Comparison of ENCODE assay signal across 14 cellular contexts in the genomic region with DNA sequence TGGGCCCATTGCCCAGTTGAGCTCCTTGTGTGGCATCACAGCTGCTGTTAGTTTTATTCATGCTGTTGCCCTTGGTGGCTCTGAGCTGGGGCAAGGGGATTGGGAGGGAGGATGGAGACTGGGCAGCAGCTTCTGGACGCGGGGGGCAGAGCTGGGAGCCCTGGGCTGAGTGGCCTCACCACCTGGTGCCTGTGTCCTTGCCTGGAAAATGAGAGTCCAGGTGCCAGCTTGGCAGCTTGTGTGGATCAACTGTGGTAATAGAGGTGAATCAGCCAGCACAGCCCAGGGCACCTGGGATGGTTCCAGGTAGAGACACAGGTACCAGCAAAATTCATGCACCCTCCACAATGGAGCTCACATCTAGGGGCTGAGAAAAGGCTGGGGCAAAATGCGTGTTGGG. TPM values are rescaled to one million over a fixed set of nuclear protein-coding genes. Genes with fewer than 3 reads are reported as not detected.
A peak's percentile ranks its signal among the peaks of the same experiment; 100 is the strongest.
DNase-seq lines count a peak whose midpoint lies in the region; ATAC-seq and TF ChIP-seq lines count a peak whose summit lies in the region.
"Had no signal": no experiment of that assay in that cellular context is flagged by ENCODE, and none has a peak within 500 bp of the region (broad histone marks: within the 10 kb centered on the region; RNA-seq: fewer than 3 reads in every experiment).

No MANE protein-coding gene starts in this region.

- WGBS in stomach, 5 donors = 81 to 94% (median 87%) methylated on average over 3 of the region's 3 CpGs
- no CpG with 5 or more reads among the region's 3 CpGs for WGBS in neuronal stem cell (ENCODE audit: extremely low coverage in 2 of 2, insufficient read length in 2 of 2, insufficient replicate concordance in 1 of 2), 2 donors

- H3K27me3 ChIP-seq in stomach = peaks cover 0 to 14% (median 0%) of the 10 kb centered on the region in 3 donors
- peaks cover 0 to 14% (median 0%) of the 10 kb centered on the region in 3 experiments for H3K27me3 ChIP-seq in neuronal stem cell (ENCODE audit: control insufficient read depth in 3 of 3, insufficient read depth in 3 of 3, low read depth in 1 of 3, low read length in 3 of 3)
- H3K27me3 ChIP-seq: BE2C, SJSA1 had no signal

- H3K9ac ChIP-seq in neuronal stem cell (ENCODE audit: low read depth, low read length, poor library complexity) = no peak overlapping the region

- H3K27ac ChIP-seq in stomach (no peak overlapping the region), neuronal stem cell (replicated peaks; ENCODE audit: low read length) (no peak overlapping the region)
- H3K27ac ChIP-seq: RWPE1, SJSA1 had no signal

- no peaks in the 10 kb centered on the region for H3K36me3 ChIP-seq in stomach
- H3K36me3 ChIP-seq in neuronal stem cell (replicated peaks in 1 of 2; ENCODE audit: control insufficient read depth in 2 of 2, insufficient read depth in 2 of 2, low read length in 2 of 2) = no peaks in the 10 kb centered on the region
- H3K36me3 ChIP-seq: BE2C, SJSA1 had no signal

- intact Hi-C loops in stomach (cut with DNase I; ENCODE audit: low total_unique reads) = no loop called here

- H4K8ac ChIP-seq in neuronal stem cell (ENCODE audit: low read depth, low read length) = no peak overlapping the region

- no peak overlapping the region for H3K4me3 ChIP-seq in stomach
- no peak overlapping the region for H3K4me3 ChIP-seq in neuronal stem cell (ENCODE audit: low read length in 2 of 2)
- H3K4me3 ChIP-seq: SJSA1 had no signal

- TF ChIP-seq EP300 in stomach (IDR thresholded peaks at IDR 0.05) = no peak

- no peak for ATAC-seq in HG03159 (IDR thresholded peaks at IDR 0.05; ENCODE audit: unreplicated experiment)

- H3K9me3 ChIP-seq in stomach = no peaks in the 10 kb centered on the region
- no peaks in the 10 kb centered on the region for H3K9me3 ChIP-seq in neuronal stem cell (replicated peaks in 1 of 2; ENCODE audit: control insufficient read depth in 2 of 2, insufficient read depth in 1 of 2, low read depth in 1 of 2, low read length in 2 of 2)
- H3K9me3 ChIP-seq: BE2C, SJSA1 had no signal

- peaks cover 22 to 39% (median 35%) of the 10 kb centered on the region in 4 donors for H3K4me1 ChIP-seq in stomach
- peaks cover 11 to 13% of the 10 kb centered on the region in 2 donors for H3K4me1 ChIP-seq in neuronal stem cell (ENCODE audit: control insufficient read depth in 2 of 2, insufficient read depth in 1 of 2, low read depth in 1 of 2, low read length in 2 of 2)

- no peak overlapping the region for H3K4ac ChIP-seq in neuronal stem cell (ENCODE audit: low read length)

- peak; percentile 60 for DNase-seq in activated effector memory CD4-positive, alpha-beta T cell treated with anti-CD3 and anti-CD28 coated beads, Interleukin-2, amount 50 U/mL, for 16 hours
- no peak for DNase-seq in activated effector memory CD4-positive, alpha-beta T cell treated with Interleukin-2 at 50 U/mL for 16 hours
- DNase-seq in NCI-H524 (lab: John Stamatoyannopoulos, UW) (peak; percentile 55 to 78), cerebellum (ENCODE audit: low spot score) (peak; percentile 83), stomach (peak; percentile 25), neuronal stem cell (ENCODE audit: low spot score) (no peak)
- DNase-seq: KG1; NCI-H187 treated with DMSO at 0.1 percent for 48 hours; NK-92 treated with Interleukin-12 subunit alpha and Interleukin-12 subunit beta, amount 100 ng/mL, for 24 hours; OCI-M1 had no signal

- H2AK5ac ChIP-seq in neuronal stem cell (ENCODE audit: low read depth, low read length) = no peak overlapping the region

- no peak overlapping the region for H2BK15ac ChIP-seq in neuronal stem cell (ENCODE audit: low read length)

- no peak overlapping the region for H2BK12ac ChIP-seq in neuronal stem cell (ENCODE audit: low read length)

- no peak overlapping the region for H3K14ac ChIP-seq in neuronal stem cell (ENCODE audit: low read length)

- H3K79me1 ChIP-seq in neuronal stem cell (ENCODE audit: low read depth, low read length) = peaks cover 3% of the 10 kb centered on the region

- no peak overlapping the region for H2BK120ac ChIP-seq in neuronal stem cell (ENCODE audit: low read depth, low read length)

- no peak overlapping the region for H4K91ac ChIP-seq in neuronal stem cell (ENCODE audit: low read depth, low read length, poor library complexity)

- H3K4me2 ChIP-seq in neuronal stem cell (ENCODE audit: insufficient read depth, low read length, poor library complexity, severe bottlenecking) = no peak overlapping the region

- TF ChIP-seq POLR2A in stomach (IDR thresholded peaks at IDR 0.05) = no peak

- H2BK5ac ChIP-seq in neuronal stem cell (ENCODE audit: low read length) = no peak overlapping the region

- no peak overlapping the region for H3K18ac ChIP-seq in neuronal stem cell (ENCODE audit: low read length)

- no peak overlapping the region for H3K23ac ChIP-seq in neuronal stem cell (ENCODE audit: low read depth, low read length, poor library complexity)

- H2AFZ ChIP-seq in neuronal stem cell (ENCODE audit: low read length) = no peak overlapping the region

- TF ChIP-seq CTCF in stomach (IDR thresholded peaks at IDR 0.05) = no peak

RNA-seq across cellular contexts. Expression of a gene that starts 3.6 kb away (rescaled TPM):
- total RNA-seq in cerebellum (94.1 TPM), stomach (10 to 100 TPM; 33.5 to 72.4 (median 40.8) TPM)
- polyA plus RNA-seq in stomach = 10 to 100 TPM; 19.5 to 42.5 (median 40.0) TPM
- polyA plus RNA-seq in neuronal stem cell (2013, experiment 1 of 2) = 33.1 TPM
- 33.3 TPM for polyA plus RNA-seq in neuronal stem cell (2013, experiment 2 of 2)

Comparison
In these comparisons a context has a peak if more than half of its experiments do, and no peak if none do; other contexts are left out.
1. DNase-seq: peak in activated effector memory CD4-positive, alpha-beta T cell treated with anti-CD3 and anti-CD28 coated beads, Interleukin-2, amount 50 U/mL, for 16 hours (single experiment), NCI-H524 (2 of 2), cerebellum (single experiment) and stomach (single experiment); none in activated effector memory CD4-positive, alpha-beta T cell treated with Interleukin-2 at 50 U/mL for 16 hours (single experiment) and neuronal stem cell (single experiment).